In the genomic region with DNA sequence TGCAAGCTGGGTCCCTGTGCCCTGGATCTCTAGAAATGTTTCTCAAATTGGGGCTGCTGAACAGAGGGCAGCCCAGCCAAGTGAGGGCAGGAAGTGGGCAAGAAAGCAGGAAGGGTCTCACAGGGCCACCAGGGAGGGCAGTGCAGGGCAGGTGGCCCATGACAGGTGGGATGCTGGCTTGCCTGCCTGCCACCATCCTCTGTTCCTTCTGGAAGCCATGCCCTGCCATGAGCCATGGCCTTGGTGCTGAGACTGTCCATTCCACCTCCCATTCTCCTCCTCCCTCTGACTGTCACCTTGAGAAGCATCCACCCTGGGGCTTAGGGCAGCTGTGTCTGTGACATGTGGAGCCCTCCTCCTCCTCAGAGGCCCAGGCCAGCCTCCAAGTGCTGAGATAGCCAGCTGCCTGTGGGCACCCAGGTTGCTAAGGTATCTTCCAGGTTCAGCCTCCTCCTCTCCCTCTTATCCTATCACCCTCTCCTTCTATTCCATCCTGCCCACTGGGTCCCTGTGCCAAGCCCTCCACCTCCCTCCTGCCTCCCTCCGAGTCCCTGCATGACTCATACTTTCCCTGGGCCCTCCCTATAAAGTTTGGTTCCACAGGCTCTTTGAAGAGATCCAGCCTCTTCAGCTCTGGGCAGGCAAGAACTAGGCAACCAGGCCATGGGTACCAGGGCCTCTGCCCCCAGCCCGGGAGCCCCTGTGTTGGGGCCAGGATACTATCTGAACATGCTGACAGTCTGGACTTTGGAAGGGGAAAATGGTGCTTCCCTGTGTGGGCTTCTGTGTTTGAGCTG, we compare ENCODE assay signal across 9 cellular contexts. TPM values are rescaled to one million over a fixed set of nuclear protein-coding genes. Genes with fewer than 3 reads are reported as not detected.
A peak's percentile ranks its signal among the peaks of the same experiment; 100 is the strongest.
DNase-seq lines count a peak whose midpoint lies in the region; ATAC-seq and TF ChIP-seq lines count a peak whose summit lies in the region.
"Had no signal": no experiment of that assay in that cellular context is flagged by ENCODE, and none has a peak within 500 bp of the region (broad histone marks: within the 10 kb centered on the region; RNA-seq: fewer than 3 reads in every experiment).

No MANE protein-coding gene starts in this region.

- DNase-seq in HCEC 1CT (peak; percentile 57), H7 (no peak), NCI-H2107 treated with DMSO at 0.1 percent for 48 hours (lab: John Stamatoyannopoulos, UW; ENCODE audit: unreplicated experiment) (no peak), medulla oblongata (ENCODE audit: extremely low spot score) (no peak), GM20000 (ENCODE audit: low spot score) (no peak)
- DNase-seq in effector memory CD4-positive, alpha-beta T cell = peak in 2 of 3 donors; percentile 35 to 45
- peak in 1 of 10 donors; percentile 47 for DNase-seq in naive thymus-derived CD8-positive, alpha-beta T cell

- H3K36me3 Mint-ChIP-seq in naive thymus-derived CD8-positive, alpha-beta T cell = peaks cover 0 to 27% (median 12%) of the 10 kb centered on the region in 3 donors

- H3K9me3 Mint-ChIP-seq in naive thymus-derived CD8-positive, alpha-beta T cell = no peaks in the 10 kb centered on the region

- peak overlapping the region; percentile 88 for H3K27ac ChIP-seq in effector memory CD4-positive, alpha-beta T cell (ENCODE audit: insufficient read depth, low read length, poor library complexity, severe bottlenecking)

- H3K4me3 Mint-ChIP-seq in naive thymus-derived CD8-positive, alpha-beta T cell = peak overlapping the region; percentile 82 to 99 (median 94)

- H3K4me3 ChIP-seq in WI38 (ENCODE audit: low read depth, low read length) (peak overlapping the region; percentile 76), H7 (ENCODE audit: insufficient read depth, low read depth, low read length) (no peak overlapping the region)
- peak overlapping the region; percentile 97 for H3K4me3 ChIP-seq in effector memory CD4-positive, alpha-beta T cell (ENCODE audit: insufficient read depth, low read depth, low read length, poor library complexity, severe bottlenecking)

- H3K27me3 Mint-ChIP-seq in naive thymus-derived CD8-positive, alpha-beta T cell = no peaks in the 10 kb centered on the region

- POLR2A ChIA-PET in naive thymus-derived CD8-positive, alpha-beta T cell (lab: Charles Lee) = interaction anchor here (0.9 to 25.4 kb wide), 13 partner anchors 8 to 564 kb away, joined by 3 to 1679 read pairs (median 4); a partner anchor contains a TSS

- no peak for ATAC-seq in naive thymus-derived CD8-positive, alpha-beta T cell

- peaks cover 11% of the 10 kb centered on the region for H3K36me3 ChIP-seq in effector memory CD4-positive, alpha-beta T cell (ENCODE audit: control insufficient read depth, insufficient read depth, low read length)
- no peaks in the 10 kb centered on the region for H3K36me3 ChIP-seq in H7 (replicated peaks; ENCODE audit: control insufficient read depth, insufficient read depth, low read length)

- H3K4me1 ChIP-seq in effector memory CD4-positive, alpha-beta T cell (ENCODE audit: control insufficient read depth, insufficient read depth, low read length, poor library complexity, severe bottlenecking) = peaks cover 50% of the 10 kb centered on the region

- no peaks in the 10 kb centered on the region for H3K9me3 ChIP-seq in effector memory CD4-positive, alpha-beta T cell (ENCODE audit: control insufficient read depth, low read length)

- TF ChIP-seq CTCF in WI38 (IDR thresholded peaks at IDR 0.05; ENCODE audit: low read depth, low read length) (no peak), GM20000 (IDR thresholded peaks at IDR 0.05; ENCODE audit: extremely low read depth, missing control alignments) (no peak)

- peaks cover 34 to 90% (median 72%) of the 10 kb centered on the region in 4 donors for H3K4me1 Mint-ChIP-seq in naive thymus-derived CD8-positive, alpha-beta T cell

- H3K27me3 ChIP-seq in effector memory CD4-positive, alpha-beta T cell (replicated peaks; ENCODE audit: control insufficient read depth, insufficient read depth, low read length, poor library complexity, severe bottlenecking) = no peaks in the 10 kb centered on the region
- H3K27me3 ChIP-seq in H7 (ENCODE audit: control insufficient read depth, insufficient read depth, low read length) = peaks cover 13% of the 10 kb centered on the region

- peak overlapping the region; percentile 80 to 98 (median 94) for H3K27ac Mint-ChIP-seq in naive thymus-derived CD8-positive, alpha-beta T cell

RNA-seq across cellular contexts. Expression of a gene that starts 1.3 kb away (rescaled TPM):
- total RNA-seq in naive thymus-derived CD8-positive, alpha-beta T cell = 100 to 1,000 TPM; 102 to 114 TPM
- polyA plus RNA-seq in naive thymus-derived CD8-positive, alpha-beta T cell = 100 to 1,000 TPM; 211 to 343 (median 262) TPM
- 0.04 and 0.31 TPM in 2 replicates for total RNA-seq in H7 (2014; rRNA removed; shearing (Covaris generic))

RNA-seq across cellular contexts. Expression of a gene that starts 52.4 kb away (rescaled TPM):
- total RNA-seq in naive thymus-derived CD8-positive, alpha-beta T cell = under 1 TPM; 0.21 to 0.25 TPM
- under 1 TPM in 1 of 3 donors, not detected in 2; 0.10 TPM for polyA plus RNA-seq in naive thymus-derived CD8-positive, alpha-beta T cell
- total RNA-seq in H7 (2014; rRNA removed; shearing (Covaris generic)) = 0.17 and 0.18 TPM in 2 replicates
- total RNA-seq: pulmonary artery endothelial cell had no signal

Comparison
In these comparisons a context has a peak if more than half of its experiments do, and no peak if none do; other contexts are left out.
1. DNase-seq: peak in HCEC 1CT (single experiment) and effector memory CD4-positive, alpha-beta T cell (2 of 3); none in H7 (single experiment), NCI-H2107 treated with DMSO at 0.1 percent for 48 hours (single experiment), medulla oblongata (single experiment) and GM20000 (single experiment).
2. RNA of a gene that starts 1.3 kb away (total RNA-seq): 102 to 114 TPM in naive thymus-derived CD8-positive, alpha-beta T cell; 0.04 to 0.31 TPM in H7; every median in the first group is over 10 times any median in the second.